In genomic region chr2:34734662-34735061, GRCh38 we compare ENCODE assay signal across 28 cellular contexts.
"Had no signal": no experiment of that assay in that cellular context is flagged by ENCODE, and none has a peak within 500 bp of the region (broad histone marks: within the 10 kb centered on the region; RNA-seq: fewer than 3 reads in every experiment).

No MANE protein-coding gene starts in this region.

- H3K9me3 ChIP-seq: ascending aorta, breast epithelium, esophagus muscularis mucosa, gastroesophageal sphincter, heart left ventricle, ovary, stomach, vagina had no signal

- DNase-seq: activated B cell treated with CpG ODN at 0.5 μM for 24 hours; activated CD4-positive, alpha-beta T cell treated with anti-CD3 and anti-CD28 coated beads, Interleukin-2, amount 10 ng/mL, durations not matched to agents 24 days and 14 days; activated CD8-positive, alpha-beta memory T cell treated with anti-CD3 and anti-CD28 coated beads, Interleukin-2, amount 50 U/mL, for 4 hours; activated CD8-positive, alpha-beta T cell treated with anti-CD3 and anti-CD28 coated beads, Interleukin-2, amount 10 ng/mL, durations not matched to agents 7 days and 5 days; activated effector memory CD4-positive, alpha-beta T cell treated with Interleukin-2 at 50 U/mL for 16 hours; activated naive CD4-positive, alpha-beta T cell treated with anti-CD3 and anti-CD28 coated beads, Interleukin-2, amount 10 ng/mL, durations not matched to agents 7 days and 5 days; activated T-cell treated with anti-CD3 and anti-CD28 coated beads, Interleukin-2, amount 50 U/mL, for 4 hours; cerebellar nuclear complex; cortex of kidney; effector CD4-positive, alpha-beta T cell; heart left ventricle; kidney; mesenchymal stem cell; naive thymus-derived CD4-positive, alpha-beta T cell; ovary; stimulated activated CD4-positive, alpha-beta T cell treated with anti-CD3 and anti-CD28 coated beads, Interleukin-4, amount 100 ng/mL, for 24 hours; stomach; trophoblast cell had no signal

- H3K36me3 ChIP-seq: ascending aorta, breast epithelium, esophagus muscularis mucosa, gastroesophageal sphincter, heart left ventricle, ovary, stomach, vagina had no signal

- H3K4me1 Mint-ChIP-seq: activated B cell treated with CpG ODN at 0.5 μM for 24 hours; activated CD4-positive, alpha-beta T cell treated with anti-CD3 and anti-CD28 coated beads, Interleukin-2, amount 10 ng/mL, durations not matched to agents 24 days and 14 days; activated naive CD4-positive, alpha-beta T cell treated with anti-CD3 and anti-CD28 coated beads, Interleukin-2, amount 10 ng/mL, durations not matched to agents 7 days and 5 days; naive thymus-derived CD4-positive, alpha-beta T cell; stimulated activated effector memory CD8-positive, alpha-beta T cell treated with anti-CD3 and anti-CD28 coated beads, Interleukin-12 subunit alpha, Interleukin-12 subunit beta, amount 100 ng/mL, for 72 hours had no signal

- H3K27me3 ChIP-seq: ascending aorta, breast epithelium, esophagus muscularis mucosa, gastroesophageal sphincter, heart left ventricle, ovary, stomach, vagina had no signal

- H3K27me3 Mint-ChIP-seq: activated B cell treated with CpG ODN at 0.5 μM for 24 hours; activated CD4-positive, alpha-beta T cell treated with anti-CD3 and anti-CD28 coated beads, Interleukin-2, amount 10 ng/mL, durations not matched to agents 24 days and 14 days; activated naive CD4-positive, alpha-beta T cell treated with anti-CD3 and anti-CD28 coated beads, Interleukin-2, amount 10 ng/mL, durations not matched to agents 7 days and 5 days; naive thymus-derived CD4-positive, alpha-beta T cell had no signal

- H3K9me3 Mint-ChIP-seq: activated CD4-positive, alpha-beta T cell treated with anti-CD3 and anti-CD28 coated beads, Interleukin-2, amount 10 ng/mL, durations not matched to agents 24 days and 14 days; activated T-cell treated with anti-CD3 and anti-CD28 coated beads, Interleukin-2, amount 50 U/mL, for 4 hours had no signal

- H3K4me1 ChIP-seq: ascending aorta, breast epithelium, esophagus muscularis mucosa, gastroesophageal sphincter, stomach, vagina had no signal

- FAIRE-seq: endothelial cell of umbilical vein, kidney had no signal

- H3K27ac ChIP-seq: ascending aorta, breast epithelium, esophagus muscularis mucosa, gastroesophageal sphincter, heart left ventricle, ovary, stomach, vagina had no signal

- H3K27ac Mint-ChIP-seq: activated B cell treated with CpG ODN at 0.5 μM for 24 hours; activated CD4-positive, alpha-beta T cell treated with anti-CD3 and anti-CD28 coated beads, Interleukin-2, amount 10 ng/mL, durations not matched to agents 24 days and 14 days; activated CD8-positive, alpha-beta T cell treated with anti-CD3 and anti-CD28 coated beads, Interleukin-2, amount 10 ng/mL, durations not matched to agents 7 days and 5 days; activated naive CD4-positive, alpha-beta T cell treated with anti-CD3 and anti-CD28 coated beads, Interleukin-2, amount 10 ng/mL, durations not matched to agents 7 days and 5 days; naive thymus-derived CD4-positive, alpha-beta T cell; stimulated activated effector memory CD8-positive, alpha-beta T cell treated with anti-CD3 and anti-CD28 coated beads, Interleukin-12 subunit alpha, Interleukin-12 subunit beta, amount 100 ng/mL, for 72 hours; T-helper 2 cell treated with Interferon-gamma antibody and Interleukin-4, amounts not matched to agents 5 μg/mL and 100 μg/mL, for 36 hours had no signal

- ATAC-seq: activated CD8-positive, alpha-beta T cell treated with anti-CD3 and anti-CD28 coated beads, Interleukin-2, amount 10 ng/mL, durations not matched to agents 7 days and 5 days; activated T-cell treated with anti-CD3 and anti-CD28 coated beads, Interleukin-2, amount 50 U/mL, for 4 hours; gastroesophageal sphincter; heart left ventricle; naive thymus-derived CD4-positive, alpha-beta T cell; sciatic nerve; stimulated activated effector memory CD8-positive, alpha-beta T cell treated with anti-CD3 and anti-CD28 coated beads, Interleukin-12 subunit alpha, Interleukin-12 subunit beta, amount 100 ng/mL, for 72 hours had no signal

- H3K4me3 Mint-ChIP-seq: activated B cell treated with CpG ODN at 0.5 μM for 24 hours; activated CD4-positive, alpha-beta T cell treated with anti-CD3 and anti-CD28 coated beads, Interleukin-2, amount 10 ng/mL, durations not matched to agents 24 days and 14 days; activated CD8-positive, alpha-beta T cell treated with anti-CD3 and anti-CD28 coated beads, Interleukin-2, amount 10 ng/mL, durations not matched to agents 7 days and 5 days; activated naive CD4-positive, alpha-beta T cell treated with anti-CD3 and anti-CD28 coated beads, Interleukin-2, amount 10 ng/mL, durations not matched to agents 7 days and 5 days; activated T-cell treated with anti-CD3 and anti-CD28 coated beads, Interleukin-2, amount 50 U/mL, for 4 hours; naive thymus-derived CD4-positive, alpha-beta T cell; stimulated activated effector memory CD8-positive, alpha-beta T cell treated with anti-CD3 and anti-CD28 coated beads, Interleukin-12 subunit alpha, Interleukin-12 subunit beta, amount 100 ng/mL, for 72 hours; T-helper 2 cell treated with Interferon-gamma antibody and Interleukin-4, amounts not matched to agents 5 μg/mL and 100 μg/mL, for 36 hours had no signal

- H3K36me3 Mint-ChIP-seq: activated naive CD4-positive, alpha-beta T cell treated with anti-CD3 and anti-CD28 coated beads, Interleukin-2, amount 10 ng/mL, durations not matched to agents 7 days and 5 days; naive thymus-derived CD4-positive, alpha-beta T cell; stimulated activated effector memory CD8-positive, alpha-beta T cell treated with anti-CD3 and anti-CD28 coated beads, Interleukin-12 subunit alpha, Interleukin-12 subunit beta, amount 100 ng/mL, for 72 hours had no signal

- H3K4me2 ChIP-seq: smooth muscle cell had no signal

- H3K4me3 ChIP-seq: ascending aorta, breast epithelium, esophagus muscularis mucosa, gastroesophageal sphincter, heart left ventricle, ovary, smooth muscle cell, stomach, vagina had no signal
